Comparison of ENCODE assay signal across 8 cellular contexts in the genomic region with DNA sequence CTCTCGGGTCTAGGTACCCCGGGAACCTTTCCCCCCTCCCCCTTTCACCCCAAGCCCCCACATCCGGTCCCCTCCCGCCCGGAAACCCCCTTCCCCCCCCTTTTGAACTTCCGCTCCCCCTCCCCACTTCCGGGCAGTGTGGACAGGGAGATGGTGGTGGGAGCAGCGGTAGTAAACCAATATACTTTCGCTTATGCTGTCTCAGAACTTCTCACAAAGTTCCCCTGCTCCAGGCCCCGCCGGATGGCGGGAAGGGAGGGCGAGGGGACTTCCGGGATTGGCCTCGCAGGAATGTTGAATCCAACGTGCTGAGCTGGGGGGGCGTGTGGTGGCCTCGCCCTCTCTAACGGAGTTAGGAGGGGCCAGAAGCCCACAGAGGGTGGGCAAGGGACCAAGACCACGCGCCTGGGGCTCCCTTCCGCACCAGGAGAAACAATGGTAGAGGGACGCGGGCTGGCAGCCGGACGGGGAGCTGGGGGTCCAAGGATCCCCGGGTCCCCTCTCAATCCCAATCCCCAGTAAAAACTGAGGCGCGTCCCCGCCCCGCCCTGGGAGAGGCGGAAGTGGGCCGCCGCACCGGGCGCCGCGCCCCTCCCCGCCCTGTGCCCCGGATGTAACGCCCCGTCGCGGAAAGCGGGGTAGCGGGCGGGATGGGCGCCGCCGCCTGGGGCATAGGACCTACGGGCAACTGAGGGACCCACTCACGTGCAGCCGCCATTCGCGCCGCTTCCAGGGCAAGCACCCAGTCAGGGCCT. TPM values are rescaled to one million over a fixed set of nuclear protein-coding genes. Genes with fewer than 3 reads are reported as not detected.
DNase-seq lines count a peak whose midpoint lies in the region; TF ChIP-seq lines count a peak whose summit lies in the region.

No MANE protein-coding gene starts in this region.

- H3K9me3 ChIP-seq in liver (ENCODE audit: control insufficient read depth in 4 of 4, low read length in 3 of 4): no peaks in the 10 kb centered on the region

- TF ChIP-seq CTCF in coronary artery (IDR thresholded peaks at IDR 0.05): no peak
- no peak for TF ChIP-seq CTCF in liver (IDR thresholded peaks at IDR 0.05; ENCODE audit: low read depth, low read length, missing input control)

- WGBS in liver: under 1% methylated on average over 56 of the region's 56 CpGs

- no peak for TF ChIP-seq RAD21 in liver (IDR thresholded peaks at IDR 0.05)

- H3K27ac ChIP-seq in coronary artery (peak overlapping the region; percentile 90 to 99), liver (ENCODE audit: low read depth in 1 of 2, low read length in 2 of 2) (peak overlapping the region; percentile 95 to 96)

- H3K4me3 ChIP-seq in coronary artery (peak overlapping the region; percentile 99), liver (ENCODE audit: low read depth in 1 of 3, low read length in 3 of 3) (peak overlapping the region; percentile 90 to 96 (median 91))

- DNase-seq in NCI-H510A treated with DMSO at 0.1 percent for 48 hours (lab: John Stamatoyannopoulos, UW): peak; percentile 19
- DNase-seq in NCI-H510A (lab: John Stamatoyannopoulos, UW): no peak
- peak; percentile 41 for DNase-seq in NAMALWA (ENCODE audit: low spot score)
- peak; percentile 79 for DNase-seq in activated CD4-positive, alpha-beta T cell treated with anti-CD3 and anti-CD28 coated beads for 48 hours
- DNase-seq in coronary artery (ENCODE audit: low spot score): no peak
- DNase-seq in stimulated activated CD8-positive, alpha-beta memory T cell treated with anti-CD3 and anti-CD28 coated beads, Interleukin-12 subunit alpha, Interleukin-12 subunit beta, amount 100 ng/mL, for 1 hour (ENCODE audit: low read depth): peak; percentile 49
- DNase-seq in cortex of kidney (lab: John Stamatoyannopoulos, UW): no peak

- H3K4me1 ChIP-seq in liver (ENCODE audit: control insufficient read depth in 4 of 4, insufficient read depth in 4 of 4, low read length in 3 of 4): peaks cover 8 to 61% (median 46%) of the 10 kb centered on the region in 4 donors

- peaks cover 4 to 23% (median 11%) of the 10 kb centered on the region in 4 donors for H3K36me3 ChIP-seq in liver (ENCODE audit: control insufficient read depth in 4 of 4, insufficient read depth in 3 of 4, low read depth in 1 of 4, low read length in 3 of 4)

- H3K9ac ChIP-seq in liver (ENCODE audit: low read depth in 1 of 2, low read length in 2 of 2): peak overlapping the region; percentile 87 to 91

- H3K27me3 ChIP-seq in liver (ENCODE audit: control insufficient read depth in 4 of 4, insufficient read depth in 4 of 4, low read length in 3 of 4): no peaks in the 10 kb centered on the region

TF ChIP-seq in liver, 16 proteins besides CTCF, POLR2A, EP300 and RAD21:
- TF ChIP-seq FOXA2 (IDR thresholded peaks at IDR 0.05) (no peak), GABPA (IDR thresholded peaks at IDR 0.05 in 1 of 2, conservative IDR thresholded peaks at IDR 0.05 in 1 of 2) (peak; percentile 66)

RNA-seq across cellular contexts. Expression of a gene that starts 0.7 kb away (rescaled TPM):
- total RNA-seq in liver: 100 to 1,000 TPM; 150 to 672 TPM
- polyA plus RNA-seq in liver: 100 to 1,000 TPM; 568 to 592 TPM

RNA-seq across cellular contexts. Expression of a gene that starts 3.3 kb away (rescaled TPM):
- total RNA-seq in liver: 10 to 100 TPM; 26.3 to 27.5 TPM
- polyA plus RNA-seq in liver: 100 to 1,000 TPM in 1 of 2 donors, 10 to 100 TPM in 1; 34.1 to 117 TPM

RNA-seq across cellular contexts. Expression of a gene that starts 7.5 kb away (rescaled TPM):
- 10 to 100 TPM; 15.9 to 23.4 TPM for total RNA-seq in liver
- 10 to 100 TPM; 25.4 to 72.6 TPM for polyA plus RNA-seq in liver

RNA-seq across cellular contexts. Expression of a gene that starts 7.7 kb away (rescaled TPM):
- total RNA-seq in liver: 10 to 100 TPM; 28.5 to 40.7 TPM
- 10 to 100 TPM; 51.3 to 54.1 TPM for polyA plus RNA-seq in liver

RNA-seq across cellular contexts. Expression of a gene that starts 15.5 kb away (rescaled TPM):
- 1 to 10 TPM in 1 of 2 donors, not detected in 1; 2.3 TPM for total RNA-seq in liver
- under 1 TPM; 0.03 to 0.18 TPM for polyA plus RNA-seq in liver

Comparison
In these comparisons a context has a peak if more than half of its experiments do, and no peak if none do; other contexts are left out.
1. DNase-seq: peak in NCI-H510A treated with DMSO at 0.1 percent for 48 hours (single experiment), NAMALWA (single experiment), activated CD4-positive, alpha-beta T cell treated with anti-CD3 and anti-CD28 coated beads for 48 hours (single experiment) and stimulated activated CD8-positive, alpha-beta memory T cell treated with anti-CD3 and anti-CD28 coated beads, Interleukin-12 subunit alpha, Interleukin-12 subunit beta, amount 100 ng/mL, for 1 hour (single experiment); none in NCI-H510A (single experiment), coronary artery (single experiment) and cortex of kidney (single experiment).